Comparison of ENCODE assay signal across 18 cellular contexts in genomic region chr6:116545661-116546060, GRCh38. TPM values are rescaled to one million over a fixed set of nuclear protein-coding genes. Genes with fewer than 3 reads are reported as not detected.
A peak's percentile ranks its signal among the peaks of the same experiment; 100 is the strongest.
DNase-seq lines count a peak whose midpoint lies in the region; ATAC-seq and TF ChIP-seq lines count a peak whose summit lies in the region.
"Had no signal": no experiment of that assay in that cellular context is flagged by ENCODE, and none has a peak within 500 bp of the region (broad histone marks: within the 10 kb centered on the region; RNA-seq: fewer than 3 reads in every experiment).

TSS of gene TRAPPC3L (minus strand) at chr6:116545684. CDS start at chr6:116545514, 170 bp downstream.

- no peak for DNase-seq in GM23248
- no peak for DNase-seq in OCI-LY7 (ENCODE audit: low spot score)
- DNase-seq in fibroblast of lung (ENCODE audit: low read depth in 2 of 2), result no peak
- DNase-seq in activated effector memory CD4-positive, alpha-beta T cell treated with Interleukin-2 at 50 U/mL for 16 hours, result no peak
- no peak for DNase-seq in Karpas-422
- no peak for DNase-seq in stimulated activated effector memory CD8-positive, alpha-beta T cell treated with anti-CD3 and anti-CD28 coated beads, Interleukin-12 subunit alpha, Interleukin-12 subunit beta, amount 100 ng/mL, for 72 hours (ENCODE audit: low spot score in 2 of 2)
- DNase-seq: DMS53, MM.1S, NCI-H1105 treated with DMSO at 0.1 percent for 48 hours, NCI-H187, NCI-H2171, NCI-H446 treated with DMSO at 0.1 percent for 48 hours, NCI-H748 treated with DMSO at 0.1 percent for 48 hours, Peyer's patch, SHP77 had no signal

- no peaks in the 10 kb centered on the region for H3K9me3 Mint-ChIP-seq in stimulated activated effector memory CD8-positive, alpha-beta T cell treated with anti-CD3 and anti-CD28 coated beads, Interleukin-12 subunit alpha, Interleukin-12 subunit beta, amount 100 ng/mL, for 72 hours

- H3K4me1 Mint-ChIP-seq in stimulated activated effector memory CD8-positive, alpha-beta T cell treated with anti-CD3 and anti-CD28 coated beads, Interleukin-12 subunit alpha, Interleukin-12 subunit beta, amount 100 ng/mL, for 72 hours, result no peaks in the 10 kb centered on the region

- TF ChIP-seq CTCF in OCI-LY7 (conservative IDR thresholded peaks at IDR 0.05; ENCODE audit: low read length) (no peak), fibroblast of lung (conservative IDR thresholded peaks at IDR 0.05 in 1 of 2, IDR thresholded peaks at IDR 0.05 in 1 of 2; ENCODE audit: low read depth in 1 of 2, low read length in 2 of 2) (no peak)

- H3K9ac ChIP-seq in GM23248 (peak within 1 kb of the TSS; percentile 33; the same call in 1 of the 2 replicates), fibroblast of lung (ENCODE audit: insufficient read depth, low read length) (no peak within 1 kb of the TSS), Karpas-422 (ENCODE audit: low read length) (no peak within 1 kb of the TSS)
- H3K9ac ChIP-seq: KMS-11 had no signal

- WGBS in GM23248 (ENCODE audit: low coverage in 1 of 2, low lambda C conversion rate in 2 of 2, missing lambda C conversion rate in 2 of 2), 2 experiments, result 13 to 14% methylated on average over 4 of the region's 4 CpGs

- no TSS peak for BruUV-seq in OCI-LY7 (replicated peaks; lab: Mats Ljungman, UMichigan)

- H3K36me3 ChIP-seq in GM23248 (ENCODE audit: low read depth) (no peaks in the 10 kb centered on the region), OCI-LY7 (ENCODE audit: insufficient read depth, low read length) (no peaks in the 10 kb centered on the region), fibroblast of lung (ENCODE audit: control insufficient read depth, insufficient read depth, low read length) (no peaks in the 10 kb centered on the region), neuron (ENCODE audit: insufficient read depth, low read length) (no peaks in the 10 kb centered on the region), Karpas-422 (ENCODE audit: insufficient read depth, low read length) (no peaks in the 10 kb centered on the region)
- H3K36me3 ChIP-seq: Peyer's patch had no signal

- H2AFZ ChIP-seq in GM23248, result peak within 1 kb of the TSS; percentile 79
- 0 out of 2 replicates have a peak within 1 kb of the TSS, but pooled peaks have one; percentile 5 for H2AFZ ChIP-seq in OCI-LY7 (ENCODE audit: low read length)
- H2AFZ ChIP-seq in fibroblast of lung (ENCODE audit: low read length), result peak within 1 kb of the TSS; percentile 57
- H2AFZ ChIP-seq in neuron (ENCODE audit: low read depth, low read length), result peak within 1 kb of the TSS; percentile 30
- H2AFZ ChIP-seq in Karpas-422 (ENCODE audit: low read length), result no peak within 1 kb of the TSS

- peaks cover 8% of the 10 kb centered on the region; the same call in 1 of the 2 replicates for H3F3A ChIP-seq in GM23248 (ENCODE audit: insufficient read depth)

- H3K4me2 ChIP-seq in GM23248 (ENCODE audit: unreplicated experiment) (peak within 1 kb of the TSS; percentile 80), OCI-LY7 (ENCODE audit: low read length) (no peak within 1 kb of the TSS), fibroblast of lung (ENCODE audit: extremely low read depth, insufficient read depth, low read length) (no peak within 1 kb of the TSS), Karpas-422 (ENCODE audit: low read depth, low read length, poor library complexity, severe bottlenecking) (no peak within 1 kb of the TSS)
- H3K4me2 ChIP-seq: A549, KMS-11 had no signal

- H3K9me3 ChIP-seq in GM23248 (ENCODE audit: low read depth) (no peaks in the 10 kb centered on the region), OCI-LY7 (ENCODE audit: low read length) (no peaks in the 10 kb centered on the region), fibroblast of lung (ENCODE audit: control insufficient read depth, insufficient read depth, low read depth, low read length) (no peaks in the 10 kb centered on the region), neuron (ENCODE audit: low read length) (no peaks in the 10 kb centered on the region), Karpas-422 (ENCODE audit: low read length) (no peaks in the 10 kb centered on the region)
- H3K9me3 ChIP-seq: A549, Peyer's patch had no signal

- H3K9me2 ChIP-seq in GM23248 (ENCODE audit: insufficient read depth) (no peaks in the 10 kb centered on the region), OCI-LY7 (ENCODE audit: insufficient read depth, low read length) (no peaks in the 10 kb centered on the region), Karpas-422 (replicated peaks; ENCODE audit: insufficient read depth, low read length) (no peaks in the 10 kb centered on the region)

- H3K4me3 ChIP-seq in GM23248 (peak within 1 kb of the TSS; percentile 46), OCI-LY7 (ENCODE audit: low read depth, low read length, poor library complexity, severe bottlenecking) (no peak within 1 kb of the TSS), fibroblast of lung (replicated peaks in 1 of 4; ENCODE audit: control extremely low read depth in 1 of 4, insufficient read depth in 1 of 4, low read depth in 3 of 4, low read length in 4 of 4) (no peak within 1 kb of the TSS), neuron (ENCODE audit: low read length) (no peak within 1 kb of the TSS), Karpas-422 (ENCODE audit: low read length) (no peak within 1 kb of the TSS)
- H3K4me3 ChIP-seq: A549, Peyer's patch had no signal

- H3K27ac Mint-ChIP-seq in stimulated activated effector memory CD8-positive, alpha-beta T cell treated with anti-CD3 and anti-CD28 coated beads, Interleukin-12 subunit alpha, Interleukin-12 subunit beta, amount 100 ng/mL, for 72 hours, result no peak within 1 kb of the TSS

- H3K36me3 Mint-ChIP-seq in stimulated activated effector memory CD8-positive, alpha-beta T cell treated with anti-CD3 and anti-CD28 coated beads, Interleukin-12 subunit alpha, Interleukin-12 subunit beta, amount 100 ng/mL, for 72 hours, result no peaks in the 10 kb centered on the region

- peaks cover 36% of the 10 kb centered on the region for H3K4me1 ChIP-seq in GM23248 (ENCODE audit: insufficient read depth)
- no peaks in the 10 kb centered on the region for H3K4me1 ChIP-seq in OCI-LY7 (ENCODE audit: insufficient read depth, low read length, poor library complexity, severe bottlenecking)
- H3K4me1 ChIP-seq in fibroblast of lung (ENCODE audit: control insufficient read depth, extremely low read depth, insufficient read depth, low read length), result no peaks in the 10 kb centered on the region
- H3K4me1 ChIP-seq in neuron (ENCODE audit: insufficient read depth, low read length), result no peaks in the 10 kb centered on the region
- no peaks in the 10 kb centered on the region for H3K4me1 ChIP-seq in Karpas-422 (ENCODE audit: low read length)
- H3K4me1 ChIP-seq: A549, Peyer's patch had no signal

- CTCF ChIA-PET in OCI-LY7 (lab: Charles Lee; ENCODE audit: unreplicated experiment), result no interaction called here

- intact Hi-C loops in OCI-LY7 (cut with micrococcal nuclease; ENCODE audit: unreplicated experiment), result no loop called here

- POLR2A ChIA-PET in OCI-LY7 (lab: Charles Lee), result interaction anchor here (0.6 to 1.2 kb wide), 2 partner anchors 10 to 24 kb away, joined by 3 read pairs; no protein-coding TSS in a partner anchor

- H3K27ac ChIP-seq in GM23248 (no peak within 1 kb of the TSS), OCI-LY7 (ENCODE audit: low read depth, low read length, poor library complexity, severe bottlenecking) (no peak within 1 kb of the TSS), fibroblast of lung (ENCODE audit: insufficient read depth, low read length) (no peak within 1 kb of the TSS), Karpas-422 (ENCODE audit: low read length) (no peak within 1 kb of the TSS)
- H3K27ac ChIP-seq: A549, KMS-11, Peyer's patch had no signal

- H4K20me1 ChIP-seq in GM23248 (ENCODE audit: insufficient read depth), result no peaks in the 10 kb centered on the region
- H4K20me1 ChIP-seq in OCI-LY7 (ENCODE audit: insufficient read depth, low read length), result no peaks in the 10 kb centered on the region
- no peaks in the 10 kb centered on the region for H4K20me1 ChIP-seq in fibroblast of lung (ENCODE audit: control insufficient read depth, extremely low read depth, insufficient read depth, low read length)
- H4K20me1 ChIP-seq in Karpas-422 (ENCODE audit: insufficient read depth, low read depth, low read length), result no peaks in the 10 kb centered on the region

- in situ Hi-C loops in GM23248 (cut with MboI), result no loop called here

- no peak within 1 kb of the TSS for H3K4me3 Mint-ChIP-seq in stimulated activated effector memory CD8-positive, alpha-beta T cell treated with anti-CD3 and anti-CD28 coated beads, Interleukin-12 subunit alpha, Interleukin-12 subunit beta, amount 100 ng/mL, for 72 hours

- ATAC-seq in stimulated activated effector memory CD8-positive, alpha-beta T cell treated with anti-CD3 and anti-CD28 coated beads, Interleukin-12 subunit alpha, Interleukin-12 subunit beta, amount 100 ng/mL, for 72 hours, result no peak
- ATAC-seq: A549 had no signal

- H3K27me3 ChIP-seq in GM23248 (replicated peaks; ENCODE audit: insufficient read depth) (no peaks in the 10 kb centered on the region), fibroblast of lung (ENCODE audit: control insufficient read depth, insufficient read depth, low read length) (no peaks in the 10 kb centered on the region), neuron (ENCODE audit: insufficient read depth, low read length) (no peaks in the 10 kb centered on the region), Karpas-422 (ENCODE audit: low read length) (no peaks in the 10 kb centered on the region)
- H3K27me3 ChIP-seq: Peyer's patch had no signal

- H3K79me2 ChIP-seq in GM23248 (ENCODE audit: insufficient read depth) (no peaks in the 10 kb centered on the region), OCI-LY7 (ENCODE audit: insufficient read depth, low read depth, low read length) (no peaks in the 10 kb centered on the region), fibroblast of lung (ENCODE audit: control insufficient read depth, insufficient read depth, low read length) (no peaks in the 10 kb centered on the region), Karpas-422 (ENCODE audit: low read length) (no peaks in the 10 kb centered on the region)

RNA-seq across cellular contexts. Expression of gene TRAPPC3L, which starts in this region (rescaled TPM):
- total RNA-seq in GM23248 (2014; rRNA removed; shearing (Covaris generic)), result 1.4 TPM in 1 of 2 replicates, not detected in the other
- polyA plus RNA-seq in GM23248 (2016; fragmentation: Nextera tagmentation; extraction: Ambion mirVana), result 0.30 TPM in 1 of 2 replicates, not detected in the other
- total RNA-seq in OCI-LY7 (2014; rRNA removed; shearing (Covaris generic)), result not detected in 2 replicates
- total RNA-seq in OCI-LY7 (2022), result not detected in 2 replicates
- under 0.01 TPM in 2 replicates for total RNA-seq in fibroblast of lung
- 0.02 and 0.05 TPM in 2 replicates for polyA plus RNA-seq in fibroblast of lung
- not detected in 2 replicates for polyA plus RNA-seq in fibroblast of lung (2012)
- not detected in 2 replicates for polyA minus RNA-seq in fibroblast of lung (ENCODE audit: low replicate concordance)
- total RNA-seq in Karpas-422 (2014; rRNA removed; shearing (Covaris generic); ENCODE audit: low replicate concordance), result not detected in 2 replicates
- total RNA-seq: Peyer's patch had no signal
- polyA plus RNA-seq: A549 had no signal
